16 cellular contexts compared by ENCODE assay signal in genomic region chr3:66993082-66993481, GRCh38.
"Had no signal": no experiment of that assay in that cellular context is flagged by ENCODE, and none has a peak within 500 bp of the region (broad histone marks: within the 10 kb centered on the region; RNA-seq: fewer than 3 reads in every experiment).

No MANE protein-coding gene starts in this region.

- H3K4me3 ChIP-seq: tibial artery, vagina had no signal

- H3K27ac Mint-ChIP-seq: activated CD4-positive, alpha-beta memory T cell treated with anti-CD3 and anti-CD28 coated beads for 36 hours; activated CD4-positive, alpha-beta T cell treated with anti-CD3 and anti-CD28 coated beads for 36 hours; activated CD8-positive, alpha-beta memory T cell treated with anti-CD3 and anti-CD28 coated beads, Interleukin-2, amount 10 ng/mL, durations not matched to agents 7 days and 5 days; activated T-cell treated with anti-CD3 and anti-CD28 coated beads, Interleukin-2, amount 50 U/mL, for 24 hours; effector memory CD8-positive, alpha-beta T cell; immature natural killer cell; natural killer cell treated with Interleukin-12 subunit alpha and Interleukin-12 subunit beta and Interleukin-15 and Interleukin-18, amount 100 ng/mL, for 72 hours had no signal

- H3K36me3 Mint-ChIP-seq: activated CD4-positive, alpha-beta memory T cell treated with anti-CD3 and anti-CD28 coated beads for 36 hours; activated CD8-positive, alpha-beta memory T cell treated with anti-CD3 and anti-CD28 coated beads, Interleukin-2, amount 10 ng/mL, durations not matched to agents 7 days and 5 days; immature natural killer cell; natural killer cell treated with Interleukin-12 subunit alpha and Interleukin-12 subunit beta and Interleukin-15 and Interleukin-18, amount 100 ng/mL, for 72 hours had no signal

- H3K9me3 Mint-ChIP-seq: activated CD4-positive, alpha-beta memory T cell treated with anti-CD3 and anti-CD28 coated beads for 36 hours; activated T-cell treated with anti-CD3 and anti-CD28 coated beads, Interleukin-2, amount 50 U/mL, for 24 hours; effector memory CD8-positive, alpha-beta T cell; immature natural killer cell; natural killer cell treated with Interleukin-12 subunit alpha and Interleukin-12 subunit beta and Interleukin-15 and Interleukin-18, amount 100 ng/mL, for 72 hours had no signal

- H3K27me3 ChIP-seq: vagina had no signal

- H3K9me3 ChIP-seq: tibial artery, vagina had no signal

- H3K36me3 ChIP-seq: tibial artery, vagina had no signal

- H3K27ac ChIP-seq: tibial artery, vagina had no signal

- FAIRE-seq: astrocyte, bronchial epithelial cell had no signal

- H3K4me3 Mint-ChIP-seq: activated CD4-positive, alpha-beta memory T cell treated with anti-CD3 and anti-CD28 coated beads for 36 hours; activated CD4-positive, alpha-beta T cell treated with anti-CD3 and anti-CD28 coated beads for 36 hours; activated CD8-positive, alpha-beta memory T cell treated with anti-CD3 and anti-CD28 coated beads, Interleukin-2, amount 10 ng/mL, durations not matched to agents 7 days and 5 days; activated T-cell treated with anti-CD3 and anti-CD28 coated beads, Interleukin-2, amount 50 U/mL, for 24 hours; effector memory CD8-positive, alpha-beta T cell; immature natural killer cell; natural killer cell treated with Interleukin-12 subunit alpha and Interleukin-12 subunit beta and Interleukin-15 and Interleukin-18, amount 100 ng/mL, for 72 hours had no signal

- DNase-seq: activated CD4-positive, alpha-beta memory T cell treated with anti-CD3 and anti-CD28 coated beads for 36 hours; activated CD4-positive, alpha-beta T cell treated with anti-CD3 and anti-CD28 coated beads for 36 hours; activated CD8-positive, alpha-beta memory T cell treated with anti-CD3 and anti-CD28 coated beads, Interleukin-2, amount 10 ng/mL, durations not matched to agents 7 days and 5 days; activated naive CD4-positive, alpha-beta T cell treated with anti-CD3 and anti-CD28 coated beads, Interleukin-2, amount 50 U/mL, for 16 hours; activated T-cell treated with anti-CD3 and anti-CD28 coated beads, Interleukin-2, amount 50 U/mL, for 24 hours; dermis blood vessel endothelial cell; effector memory CD8-positive, alpha-beta T cell; foreskin melanocyte; immature natural killer cell; stimulated activated CD4-positive, alpha-beta T cell treated with anti-CD3 and anti-CD28 coated beads, Interleukin-4, amount 100 ng/mL, for 1 hour; stimulated activated naive CD4-positive, alpha-beta T cell; tibial artery had no signal

- ATAC-seq: activated CD4-positive, alpha-beta T cell treated with anti-CD3 and anti-CD28 coated beads for 36 hours; activated CD8-positive, alpha-beta memory T cell treated with anti-CD3 and anti-CD28 coated beads, Interleukin-2, amount 10 ng/mL, durations not matched to agents 7 days and 5 days; effector memory CD8-positive, alpha-beta T cell; natural killer cell treated with Interleukin-12 subunit alpha and Interleukin-12 subunit beta and Interleukin-15 and Interleukin-18, amount 100 ng/mL, for 72 hours had no signal
